ENCODE assay signal across 8 cellular contexts in genomic region chr20:2663887-2664719, GRCh38. TPM values are rescaled to one million over a fixed set of nuclear protein-coding genes. Genes with fewer than 3 reads are reported as not detected.
DNase-seq lines count a peak whose midpoint lies in the region; ATAC-seq and TF ChIP-seq lines count a peak whose summit lies in the region.

Gene IDH3B, minus strand, starts transcription at chr20:2664216. Its CDS starts 28 bp downstream, at chr20:2664188.

- H3K27ac Mint-ChIP-seq in Caco-2 (ENCODE audit: unreplicated experiment) (peak within 1 kb of the TSS; percentile 89), endothelial cell (ENCODE audit: unreplicated experiment) (peak within 1 kb of the TSS; percentile 98)

- peak within 1 kb of the TSS; percentile 95 for H3K4me2 ChIP-seq in OCI-LY1 (ENCODE audit: low read length)

- CTCF ChIA-PET in Caco-2 (lab: Charles Lee): interaction anchor here (0.7 kb wide), 1 partner anchor 12 kb away, joined by 3 read pairs; the partner anchor contains the start of gene NOP56

- peaks cover 42% of the 10 kb centered on the region for H3K36me3 Mint-ChIP-seq in Caco-2 (ENCODE audit: insufficient read depth, unreplicated experiment)
- peaks cover 36% of the 10 kb centered on the region for H3K36me3 Mint-ChIP-seq in endothelial cell (ENCODE audit: low read depth, unreplicated experiment)

- H3K27me3 ChIP-seq in Caco-2 (replicated peaks; ENCODE audit: control insufficient read depth, insufficient read depth, low read length) (no peaks in the 10 kb centered on the region), HUES64 (ENCODE audit: insufficient read depth, low read length) (peaks cover 22% of the 10 kb centered on the region), OCI-LY1 (ENCODE audit: insufficient read depth, low read length) (no peaks in the 10 kb centered on the region)

- H3K27ac ChIP-seq in HUES64 (ENCODE audit: low read depth, low read length): peak within 1 kb of the TSS; percentile 95
- H3K27ac ChIP-seq in OCI-LY1 (ENCODE audit: low read depth, low read length, poor library complexity, severe bottlenecking): peak within 1 kb of the TSS; percentile 62

- H3K9me3 ChIP-seq in Caco-2 (no peaks in the 10 kb centered on the region), HUES64 (ENCODE audit: insufficient read depth, low read depth, low read length) (no peaks in the 10 kb centered on the region), OCI-LY1 (ENCODE audit: low read length) (no peaks in the 10 kb centered on the region)

- BruUV-seq in Caco-2 (replicated peaks; lab: Mats Ljungman, UMichigan): TSS peak; percentile 100

- H3K4me1 Mint-ChIP-seq in Caco-2 (ENCODE audit: low read depth, unreplicated experiment): peaks cover 7% of the 10 kb centered on the region
- peaks cover 19% of the 10 kb centered on the region for H3K4me1 Mint-ChIP-seq in endothelial cell (ENCODE audit: unreplicated experiment)

- intact Hi-C loops in Caco-2 (cut with micrococcal nuclease; ENCODE audit: unreplicated experiment): loop anchor here (1.0 kb wide), 1 partner anchor 12 kb away; the partner anchor contains the start of gene NOP56

- H2AFZ ChIP-seq in OCI-LY1 (ENCODE audit: low read length): no peak within 1 kb of the TSS

- H3K4me3 Mint-ChIP-seq in Caco-2 (ENCODE audit: unreplicated experiment) (peak within 1 kb of the TSS; percentile 90), endothelial cell (ENCODE audit: unreplicated experiment) (peak within 1 kb of the TSS; percentile 95)

- no peaks in the 10 kb centered on the region for H3K79me2 ChIP-seq in OCI-LY1 (ENCODE audit: insufficient read depth, low read length)

- no peaks in the 10 kb centered on the region for H3K9me2 ChIP-seq in OCI-LY1 (ENCODE audit: low read depth, low read length)

- no peaks in the 10 kb centered on the region for H4K20me1 ChIP-seq in OCI-LY1 (ENCODE audit: insufficient read depth, low read length)

- DNase-seq in Caco-2 (peak; percentile 94), endothelial cell (ENCODE audit: low spot score) (peak; percentile 92), midbrain (lab: John Stamatoyannopoulos, UW) (peak; percentile 95)
- peak; percentile 95 for DNase-seq in activated CD8-positive, alpha-beta memory T cell treated with anti-CD3 and anti-CD28 coated beads, Interleukin-2, amount 50 U/mL, for 48 hours
- peak; percentile 83 to 87 for DNase-seq in stimulated activated CD8-positive, alpha-beta memory T cell treated with anti-CD3 and anti-CD28 coated beads, Interleukin-2, amount 100 ng/mL, for 1 hour (ENCODE audit: low read depth in 2 of 2)

- H3K36me3 ChIP-seq in Caco-2 (ENCODE audit: control insufficient read depth, insufficient read depth, low read length) (0 out of 2 replicates have a peak, but pooled peaks cover 3% of the 10 kb centered on the region), HUES64 (ENCODE audit: insufficient read depth, low read length) (peaks cover 34% of the 10 kb centered on the region), OCI-LY1 (ENCODE audit: insufficient read depth, low read length) (peaks cover 30% of the 10 kb centered on the region)

- H3K27me3 Mint-ChIP-seq in Caco-2 (ENCODE audit: insufficient read depth, unreplicated experiment): peaks cover 5% of the 10 kb centered on the region
- peaks cover 11% of the 10 kb centered on the region for H3K27me3 Mint-ChIP-seq in endothelial cell (ENCODE audit: unreplicated experiment)

- TF ChIP-seq CTCF in Caco-2 (IDR thresholded peaks at IDR 0.05; ENCODE audit: insufficient read depth in 1 of 2, low read depth in 1 of 2, low read length in 1 of 2, severe bottlenecking in 1 of 2, unreplicated experiment in 1 of 2) (no peak), OCI-LY1 (IDR thresholded peaks at IDR 0.05; ENCODE audit: low read length) (no peak), endothelial cell (IDR thresholded peaks at IDR 0.05; ENCODE audit: unreplicated experiment) (no peak)

- H3K4me1 ChIP-seq in Caco-2 (no peaks in the 10 kb centered on the region; the same call in 1 of the 2 replicates), HUES64 (ENCODE audit: insufficient read depth, low read length) (no peaks in the 10 kb centered on the region), OCI-LY1 (ENCODE audit: insufficient read depth, low read length, severe bottlenecking) (peaks cover 15% of the 10 kb centered on the region)

- WGBS in HUES64: 15% methylated on average over 49 of the region's 49 CpGs

- H3K9ac ChIP-seq in HUES64 (ENCODE audit: low read depth, low read length) (peak within 1 kb of the TSS; percentile 88), OCI-LY1 (ENCODE audit: low read length) (peak within 1 kb of the TSS; percentile 80)

- H3K9me3 Mint-ChIP-seq in Caco-2 (ENCODE audit: unreplicated experiment) (no peaks in the 10 kb centered on the region), endothelial cell (ENCODE audit: unreplicated experiment) (no peaks in the 10 kb centered on the region)

- POLR2A ChIA-PET in Caco-2 (lab: Charles Lee): interaction anchor here (0.6 to 1.8 kb wide), 5 partner anchors 10 to 497 kb away, joined by 3 to 25 read pairs (median 3); partner anchors contain the start of genes NOP56 and SNRPB

- H3K4me3 ChIP-seq in Caco-2 (ENCODE audit: low read depth, low read length): peak within 1 kb of the TSS; percentile 88
- peak within 1 kb of the TSS; percentile 95 for H3K4me3 ChIP-seq in HUES64 (ENCODE audit: low read length)
- H3K4me3 ChIP-seq in OCI-LY1 (ENCODE audit: low read depth, low read length, poor library complexity, severe bottlenecking): peak within 1 kb of the TSS; percentile 78

- ATAC-seq in GM21390 (IDR thresholded peaks at IDR 0.05; ENCODE audit: unreplicated experiment): peak; percentile 86

- H3F3A ChIP-seq in OCI-LY1 (ENCODE audit: insufficient read depth, low read length): no peaks in the 10 kb centered on the region

RNA-seq across cellular contexts. Expression of gene IDH3B, which starts in this region (rescaled TPM):
- 123 and 137 TPM in 2 replicates for total RNA-seq in Caco-2 (2022)
- 75.7 TPM for polyA plus RNA-seq in HUES64 (2013, experiment 1 of 2)
- polyA plus RNA-seq in HUES64 (2013, experiment 2 of 2): 74.6 TPM
- total RNA-seq in endothelial cell (ENCODE audit: unreplicated experiment): 136 TPM

Comparison
In these comparisons a context has a peak if more than half of its experiments do, and no peak if none do; other contexts are left out.
1. Peak in every context shown above with its lines: DNase-seq, ATAC-seq, H3K4me3 ChIP-seq and H3K27ac ChIP-seq.